17 cellular contexts compared by ENCODE assay signal in the genomic region with DNA sequence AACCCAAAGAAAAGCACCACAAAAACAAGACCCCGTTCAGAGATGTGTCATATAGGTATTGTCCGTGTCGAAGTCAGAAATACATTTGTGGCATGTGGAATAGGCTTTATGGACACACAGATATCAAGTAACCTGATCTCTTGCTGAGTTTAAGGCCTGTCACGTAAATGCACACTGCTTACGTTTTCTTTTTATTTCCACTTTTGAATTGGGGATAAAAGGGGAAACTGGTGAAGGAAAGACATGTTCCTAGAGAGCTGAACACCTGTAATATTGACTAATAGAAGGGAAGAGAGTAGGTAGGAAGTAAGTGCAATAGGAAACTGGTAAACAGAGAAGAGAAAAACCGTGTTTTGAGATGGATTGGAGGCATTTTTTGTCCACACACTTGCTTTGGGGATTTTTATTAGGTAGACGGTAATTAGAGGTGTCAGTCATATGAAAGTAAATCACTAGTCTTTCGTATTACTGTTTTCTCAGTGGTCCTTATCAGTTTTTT. TPM values are rescaled to one million over a fixed set of nuclear protein-coding genes. Genes with fewer than 3 reads are reported as not detected.
DNase-seq lines count a peak whose midpoint lies in the region; ATAC-seq and TF ChIP-seq lines count a peak whose summit lies in the region.
"Had no signal": no experiment of that assay in that cellular context is flagged by ENCODE, and none has a peak within 500 bp of the region (broad histone marks: within the 10 kb centered on the region; RNA-seq: fewer than 3 reads in every experiment).

No MANE protein-coding gene starts in this region.

- peak overlapping the region; percentile 70 to 85 (median 80); a peak in 20 of 22 replicates for H3K9ac ChIP-seq in BLaER1 treated with 17β-estradiol and CSF1 and Interleukin-3, amounts not matched to agents 10 nM and 100 nM
- no peak overlapping the region for H3K9ac ChIP-seq in SU-DHL-6 (ENCODE audit: low read length)
- no peak overlapping the region for H3K9ac ChIP-seq in endodermal cell (ENCODE audit: extremely low read depth, low read length, poor library complexity, severe bottlenecking)

- no peak overlapping the region for H3K27ac Mint-ChIP-seq in endodermal cell
- H3K27ac Mint-ChIP-seq: HFFc6 had no signal

- peak overlapping the region; percentile 22 to 72 (median 62); a peak in 18 of 20 replicates for H3K4me3 ChIP-seq in BLaER1 treated with 17β-estradiol and CSF1 and Interleukin-3, amounts not matched to agents 10 nM and 100 nM
- H3K4me3 ChIP-seq in DOHH2 (ENCODE audit: low read length) (peak overlapping the region; percentile 3; the same call in 1 of the 2 replicates), SU-DHL-6 (ENCODE audit: insufficient read depth, low read length, poor library complexity, severe bottlenecking) (no peak overlapping the region), endodermal cell (ENCODE audit: low read length) (no peak overlapping the region), tibial artery (no peak overlapping the region)
- H3K4me3 ChIP-seq: esophagus squamous epithelium, right atrium auricular region had no signal

- H3K9me2 ChIP-seq in DOHH2 (replicated peaks; ENCODE audit: control insufficient read depth, low read length) (no peaks in the 10 kb centered on the region), SU-DHL-6 (replicated peaks; ENCODE audit: insufficient read depth, low read length) (no peaks in the 10 kb centered on the region)

- peaks cover 0 to 56% (median 4%) of the 10 kb centered on the region in 11 experiments; a peak in 8 of 22 replicates for H3K36me3 ChIP-seq in BLaER1 treated with 17β-estradiol and CSF1 and Interleukin-3, amounts not matched to agents 10 nM and 100 nM
- peaks cover 95% of the 10 kb centered on the region for H3K36me3 ChIP-seq in DOHH2 (ENCODE audit: control insufficient read depth, low read length)
- peaks cover 8% of the 10 kb centered on the region; the same call in 1 of the 2 replicates for H3K36me3 ChIP-seq in SU-DHL-6 (ENCODE audit: low read length)
- no peaks in the 10 kb centered on the region for H3K36me3 ChIP-seq in endodermal cell (ENCODE audit: control insufficient read depth, insufficient read depth, low read length)
- no peaks in the 10 kb centered on the region for H3K36me3 ChIP-seq in tibial artery
- H3K36me3 ChIP-seq: esophagus squamous epithelium, right atrium auricular region had no signal

- intact Hi-C loops in tibial artery (cut with DNase I; ENCODE audit: low total_unique reads): no loop called here

- H3K36me3 Mint-ChIP-seq in endodermal cell (ENCODE audit: low read depth): no peaks in the 10 kb centered on the region

- TF ChIP-seq CTCF in DOHH2 (IDR thresholded peaks at IDR 0.05; ENCODE audit: low read depth, low read length, poor library complexity, severe bottlenecking): no peak
- TF ChIP-seq CTCF in SU-DHL-6 (IDR thresholded peaks at IDR 0.05; ENCODE audit: insufficient read depth, low read length, poor library complexity, severe bottlenecking): no peak
- no peak for TF ChIP-seq CTCF in endodermal cell (conservative IDR thresholded peaks at IDR 0.05)
- no peak for TF ChIP-seq CTCF in tibial artery (IDR thresholded peaks at IDR 0.05)

- no peak for ATAC-seq in GM21360 (IDR thresholded peaks at IDR 0.05; ENCODE audit: unreplicated experiment)

- H3K4me1 Mint-ChIP-seq in endodermal cell: peaks cover 62% of the 10 kb centered on the region

- H3K4me3 Mint-ChIP-seq in endodermal cell: no peak overlapping the region
- H3K4me3 Mint-ChIP-seq: HFFc6 had no signal

- peak overlapping the region in 10 of 11 experiments; percentile 64 to 93 (median 86); a peak in 19 of 22 replicates for H3K27ac ChIP-seq in BLaER1 treated with 17β-estradiol and CSF1 and Interleukin-3, amounts not matched to agents 10 nM and 100 nM
- H3K27ac ChIP-seq in DOHH2 (ENCODE audit: low read depth, low read length): peak overlapping the region; percentile 59; the same call in 1 of the 2 replicates
- peak overlapping the region; percentile 8; the same call in 1 of the 2 replicates for H3K27ac ChIP-seq in SU-DHL-6 (ENCODE audit: low read depth, low read length)
- H3K27ac ChIP-seq in endodermal cell (ENCODE audit: low read depth, low read length): no peak overlapping the region
- peak overlapping the region in 1 of 2 donors; percentile 87 for H3K27ac ChIP-seq in tibial artery
- H3K27ac ChIP-seq: esophagus squamous epithelium, right atrium auricular region had no signal

- DNase-seq in endodermal cell: peak; percentile 2
- no peak for DNase-seq in tibial artery
- DNase-seq in HK-2 (ENCODE audit: unreplicated experiment): no peak
- no peak for DNase-seq in NK-92 treated with Interleukin-12 subunit alpha and Interleukin-12 subunit beta, amount 100 ng/mL, for 24 hours (lab: John Stamatoyannopoulos, UW)
- DNase-seq: activated CD4-positive, CD25-positive, alpha-beta regulatory T cell; dermis blood vessel endothelial cell; DMS79; esophagus squamous epithelium; head of caudate nucleus; HFFc6; NCI-H1048; NCI-H748 treated with DMSO at 0.1 percent for 48 hours had no signal

- H3K27me3 Mint-ChIP-seq in endodermal cell (ENCODE audit: insufficient read depth): no peaks in the 10 kb centered on the region

- no peaks in the 10 kb centered on the region for H3K9me3 Mint-ChIP-seq in endodermal cell
- H3K9me3 Mint-ChIP-seq: HFFc6 had no signal

- H3K79me2 ChIP-seq in DOHH2 (ENCODE audit: control insufficient read depth, low read length) (peaks cover 100% of the 10 kb centered on the region), SU-DHL-6 (ENCODE audit: insufficient read depth, low read length) (peaks cover 99% of the 10 kb centered on the region)

- H3K4me1 ChIP-seq in BLaER1 treated with 17β-estradiol and CSF1 and Interleukin-3, amounts not matched to agents 10 nM and 100 nM: peaks cover 77 to 100% (median 96%) of the 10 kb centered on the region in 10 experiments
- H3K4me1 ChIP-seq in DOHH2 (ENCODE audit: control insufficient read depth, low read length) (peaks cover 98% of the 10 kb centered on the region), endodermal cell (ENCODE audit: control insufficient read depth, insufficient read depth, low read length) (peaks cover 16% of the 10 kb centered on the region), tibial artery (peaks cover 0 to 96% (median 63%) of the 10 kb centered on the region in 4 donors)

- peaks cover 0 to 96% (median 69%) of the 10 kb centered on the region in 11 experiments; a peak in 21 of 22 replicates for H4K20me1 ChIP-seq in BLaER1 treated with 17β-estradiol and CSF1 and Interleukin-3, amounts not matched to agents 10 nM and 100 nM
- peaks cover 76% of the 10 kb centered on the region for H4K20me1 ChIP-seq in DOHH2 (ENCODE audit: control insufficient read depth, insufficient read depth, low read depth, low read length)
- peaks cover 40% of the 10 kb centered on the region for H4K20me1 ChIP-seq in SU-DHL-6 (ENCODE audit: low read depth, low read length)

- no peak overlapping the region for H2AFZ ChIP-seq in SU-DHL-6 (ENCODE audit: low read depth, low read length, severe bottlenecking)

- H3K27me3 ChIP-seq in BLaER1 treated with 17β-estradiol and CSF1 and Interleukin-3, amounts not matched to agents 10 nM and 100 nM: no peaks in the 10 kb centered on the region
- H3K27me3 ChIP-seq in DOHH2 (ENCODE audit: control insufficient read depth, low read length) (no peaks in the 10 kb centered on the region), SU-DHL-6 (ENCODE audit: low read length) (no peaks in the 10 kb centered on the region), endodermal cell (ENCODE audit: control insufficient read depth, insufficient read depth, low read length, poor library complexity, severe bottlenecking) (no peaks in the 10 kb centered on the region), tibial artery (no peaks in the 10 kb centered on the region)
- H3K27me3 ChIP-seq: esophagus squamous epithelium, right atrium auricular region had no signal

- 94 to 96% methylated on average over 7 to 8 of the region's 8 CpGs for WGBS in endodermal cell (ENCODE audit: insufficient coverage in 1 of 2, insufficient read length in 1 of 2), 2 experiments

- H3F3A ChIP-seq in DOHH2 (ENCODE audit: control insufficient read depth, insufficient read depth): peaks cover 57% of the 10 kb centered on the region
- peaks cover 20% of the 10 kb centered on the region for H3F3A ChIP-seq in SU-DHL-6 (ENCODE audit: insufficient read depth)

- no peaks in the 10 kb centered on the region for H3K9me3 ChIP-seq in BLaER1 treated with 17β-estradiol and CSF1 and Interleukin-3, amounts not matched to agents 10 nM and 100 nM (replicated peaks in 1 of 11)
- H3K9me3 ChIP-seq in DOHH2 (ENCODE audit: control insufficient read depth, insufficient read depth, low read length) (no peaks in the 10 kb centered on the region), SU-DHL-6 (ENCODE audit: insufficient read depth, low read length) (no peaks in the 10 kb centered on the region), endodermal cell (ENCODE audit: control insufficient read depth, low read length) (no peaks in the 10 kb centered on the region), tibial artery (no peaks in the 10 kb centered on the region)
- H3K9me3 ChIP-seq: esophagus squamous epithelium, right atrium auricular region had no signal

- peak overlapping the region; percentile 93 to 99 (median 96) for H3K4me2 ChIP-seq in BLaER1 treated with 17β-estradiol and CSF1 and Interleukin-3, amounts not matched to agents 10 nM and 100 nM
- peak overlapping the region; percentile 81 for H3K4me2 ChIP-seq in DOHH2 (ENCODE audit: low read length)
- peak overlapping the region; percentile 8 for H3K4me2 ChIP-seq in SU-DHL-6 (ENCODE audit: low read depth, low read length, poor library complexity, severe bottlenecking)

RNA-seq across cellular contexts. Expression of a gene that starts 24.9 kb away (rescaled TPM):
- 10 to 100 TPM in 1 of 2 donors, 1 to 10 TPM in 1; 6.2 to 10.8 TPM for total RNA-seq in endodermal cell
- polyA plus RNA-seq in endodermal cell (2013, experiment 1 of 2): 22.2 TPM
- 19.4 TPM for polyA plus RNA-seq in endodermal cell (2013, experiment 2 of 2)

Comparison
In these comparisons a context has a peak if more than half of its experiments do, and no peak if none do; other contexts are left out.
1. H3K4me2 ChIP-seq: peak in every context shown above with its lines; median percentile 96 in BLaER1 treated with 17β-estradiol and CSF1 and Interleukin-3, amounts not matched to agents 10 nM and 100 nM; 81 in DOHH2; 8 in SU-DHL-6.
2. H3K4me3 ChIP-seq: peak in BLaER1 treated with 17β-estradiol and CSF1 and Interleukin-3, amounts not matched to agents 10 nM and 100 nM (10 of 10) and DOHH2 (single experiment); none in SU-DHL-6 (single experiment), endodermal cell (single experiment) and tibial artery (0 of 2).
3. H3K9ac ChIP-seq: peak in BLaER1 treated with 17β-estradiol and CSF1 and Interleukin-3, amounts not matched to agents 10 nM and 100 nM (11 of 11); none in SU-DHL-6 (single experiment) and endodermal cell (single experiment).